In the genomic region with DNA sequence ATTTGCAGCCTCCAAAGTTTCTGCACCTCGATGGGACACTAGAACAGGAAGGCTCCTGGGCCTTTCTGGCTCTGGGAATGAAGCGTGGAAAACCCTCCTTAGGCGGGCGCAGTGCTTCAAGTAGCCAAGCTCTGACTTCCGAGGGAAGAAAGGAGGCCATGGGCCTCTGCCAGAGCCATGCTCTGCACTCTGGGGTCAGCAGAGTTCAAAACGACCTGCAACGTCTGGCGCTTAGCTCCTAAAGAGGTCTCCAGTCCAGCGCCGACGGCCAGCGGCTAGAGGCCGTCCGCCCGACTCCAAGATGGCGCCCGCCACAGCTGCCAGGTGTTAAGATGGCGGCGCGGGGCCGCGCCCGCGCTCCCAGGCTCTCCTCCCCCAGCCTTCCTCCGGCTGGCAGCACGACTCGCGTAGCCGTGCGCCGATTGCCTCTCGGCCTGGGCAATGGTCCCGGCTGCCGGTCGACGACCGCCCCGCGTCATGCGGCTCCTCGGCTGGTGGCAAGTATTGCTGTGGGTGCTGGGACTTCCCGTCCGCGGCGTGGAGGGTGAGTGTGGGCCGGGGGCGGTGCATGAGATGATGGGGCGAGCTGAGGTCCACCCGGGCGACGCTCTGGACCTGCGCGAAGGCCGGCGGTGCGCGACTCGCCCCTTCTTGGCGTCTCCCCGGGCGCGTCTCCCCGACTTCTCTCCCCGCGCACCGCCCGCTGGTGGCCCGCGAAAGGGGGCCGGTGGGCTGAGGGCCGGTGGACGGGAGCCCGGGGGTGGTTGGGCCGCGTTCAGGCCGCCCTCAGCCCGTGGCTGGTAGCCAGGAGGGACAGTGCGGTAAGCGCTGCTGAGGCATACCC, we compare ENCODE assay signal across 8 cellular contexts. TPM values are rescaled to one million over a fixed set of nuclear protein-coding genes. Genes with fewer than 3 reads are reported as not detected.
A peak's percentile ranks its signal among the peaks of the same experiment; 100 is the strongest.
DNase-seq lines count a peak whose midpoint lies in the region; ATAC-seq and TF ChIP-seq lines count a peak whose summit lies in the region.

TXNDC15 (plus strand) TSS at position 385 of the 844 bp plus-strand sequence; CDS start at position 442, 57 bp downstream.

- peaks cover 18% of the 10 kb centered on the region for H3K36me3 Mint-ChIP-seq in T-helper 1 cell treated with Interleukin-12 subunit alpha and Interleukin-12 subunit beta and Interleukin-4 antibody, amounts not matched to agents 30 μg/mL and 1 μg/mL, for 36 hours (ENCODE audit: low read depth)

- peaks cover 9% of the 10 kb centered on the region for H3K4me1 ChIP-seq in psoas muscle
- H3K4me1 ChIP-seq in urinary bladder (ENCODE audit: insufficient read depth) = no peaks in the 10 kb centered on the region

- TF ChIP-seq CTCF in psoas muscle (IDR thresholded peaks at IDR 0.05) = no peak

- WGBS in psoas muscle, 3 donors = 1 to 2% (median 1%) methylated on average over 57 to 79 of the region's 79 CpGs
- 2% methylated on average over 79 of the region's 79 CpGs for WGBS in urinary bladder

- H3K9me3 Mint-ChIP-seq in T-helper 1 cell treated with Interleukin-12 subunit alpha and Interleukin-12 subunit beta and Interleukin-4 antibody, amounts not matched to agents 30 μg/mL and 1 μg/mL, for 36 hours = no peaks in the 10 kb centered on the region

- ATAC-seq in HG02588 (IDR thresholded peaks at IDR 0.05; ENCODE audit: unreplicated experiment) = peak; percentile 80
- ATAC-seq in left ventricle myocardium superior = peak; percentile 96
- ATAC-seq in psoas muscle = peak; percentile 94 to 96 (median 96)

- peak; percentile 96 for TF ChIP-seq POLR2A in GM10847 (IDR thresholded peaks at IDR 0.05; ENCODE audit: extremely low read depth, insufficient read length)

- peaks cover 29% of the 10 kb centered on the region for H3K4me1 Mint-ChIP-seq in T-helper 1 cell treated with Interleukin-12 subunit alpha and Interleukin-12 subunit beta and Interleukin-4 antibody, amounts not matched to agents 30 μg/mL and 1 μg/mL, for 36 hours (ENCODE audit: low read depth)

- intact Hi-C loops in left ventricle myocardium superior (cut with micrococcal nuclease) = no loop called here
- intact Hi-C loops in psoas muscle (cut with DNase I) = loop anchor here in 1 of 2 donors (1.0 kb wide), 1 partner anchor 28 kb away; no protein-coding TSS in a partner anchor

- peaks cover 0 to 14% of the 10 kb centered on the region in 2 donors for H3K36me3 ChIP-seq in psoas muscle (ENCODE audit: insufficient read depth in 1 of 2, low read depth in 1 of 2)
- H3K36me3 ChIP-seq in urinary bladder (ENCODE audit: insufficient read depth) = no peaks in the 10 kb centered on the region

- H3K27me3 Mint-ChIP-seq in T-helper 1 cell treated with Interleukin-12 subunit alpha and Interleukin-12 subunit beta and Interleukin-4 antibody, amounts not matched to agents 30 μg/mL and 1 μg/mL, for 36 hours (ENCODE audit: low read depth) = no peaks in the 10 kb centered on the region

- H3K4me3 ChIP-seq in psoas muscle = peak within 1 kb of the TSS; percentile 93
- H3K4me3 ChIP-seq in urinary bladder (ENCODE audit: low read depth, low read length) = peak within 1 kb of the TSS; percentile 67

- no peaks in the 10 kb centered on the region for H3K27me3 ChIP-seq in psoas muscle (ENCODE audit: insufficient read depth in 3 of 3, low read length in 2 of 3)

- peak within 1 kb of the TSS; percentile 99 for H3K4me3 Mint-ChIP-seq in T-helper 1 cell treated with Interleukin-12 subunit alpha and Interleukin-12 subunit beta and Interleukin-4 antibody, amounts not matched to agents 30 μg/mL and 1 μg/mL, for 36 hours

- H3K9me3 ChIP-seq in psoas muscle = no peaks in the 10 kb centered on the region

- DNase-seq in NCI-H1092 treated with DMSO at 0.1 percent for 48 hours (lab: John Stamatoyannopoulos, UW) = peak; percentile 83
- peak; percentile 65 for DNase-seq in amniotic stem cell (lab: John Stamatoyannopoulos, UW)
- DNase-seq in left ventricle myocardium superior = peak; percentile 95
- peak; percentile 89 to 95 for DNase-seq in psoas muscle

- H3K27ac Mint-ChIP-seq in T-helper 1 cell treated with Interleukin-12 subunit alpha and Interleukin-12 subunit beta and Interleukin-4 antibody, amounts not matched to agents 30 μg/mL and 1 μg/mL, for 36 hours = peak within 1 kb of the TSS; percentile 99

- peak within 1 kb of the TSS; percentile 97 for H3K27ac ChIP-seq in psoas muscle
- peak within 1 kb of the TSS; percentile 96 for H3K27ac ChIP-seq in urinary bladder (ENCODE audit: low read depth)

RNA-seq across cellular contexts. Expression of gene TXNDC15, which starts in this region (rescaled TPM):
- total RNA-seq in left ventricle myocardium superior (46.5 TPM), psoas muscle (10 to 100 TPM; 21.1 to 32.0 (median 26.6) TPM), urinary bladder (133 TPM)
- polyA plus RNA-seq in psoas muscle (10 to 100 TPM; 23.2 to 34.0 (median 28.6) TPM), urinary bladder (94.2 TPM)

Comparison
In these comparisons a context has a peak if more than half of its experiments do, and no peak if none do; other contexts are left out.
1. Peak in every context shown above with its lines: DNase-seq, ATAC-seq, H3K4me3 ChIP-seq and H3K27ac ChIP-seq.